ENCODE assay signal across 32 cellular contexts in the genomic region with DNA sequence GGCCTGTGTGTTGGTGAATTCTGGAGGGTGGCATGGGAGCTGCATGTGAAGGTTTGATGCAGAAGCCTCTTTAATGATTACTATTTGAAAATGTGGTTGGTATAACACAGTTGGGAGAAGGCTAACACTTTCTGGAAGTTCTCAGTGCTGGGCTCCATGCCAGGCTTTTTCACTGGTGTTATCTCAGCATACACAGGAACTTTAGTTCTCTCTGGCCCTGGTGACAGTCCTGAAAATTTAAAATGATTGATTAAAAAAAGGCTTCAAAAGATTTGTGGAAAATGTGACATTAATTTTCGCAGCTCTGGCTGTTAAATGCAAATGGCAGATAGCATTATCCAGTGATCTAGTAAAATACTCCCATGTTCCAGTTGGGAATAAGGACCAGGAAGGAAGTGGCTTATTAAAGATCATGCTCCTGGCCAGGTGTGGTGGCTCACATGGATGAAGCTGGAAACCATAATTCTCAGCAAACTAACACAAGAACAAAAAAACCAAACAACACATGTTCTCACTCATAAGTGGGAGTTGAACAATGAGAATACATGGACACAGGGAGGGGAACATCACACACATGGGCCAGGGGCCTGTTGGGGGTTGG. TPM values are rescaled to one million over a fixed set of nuclear protein-coding genes. Genes with fewer than 3 reads are reported as not detected.
DNase-seq lines count a peak whose midpoint lies in the region; ATAC-seq, FAIRE-seq and TF ChIP-seq lines count a peak whose summit lies in the region.
"Had no signal": no experiment of that assay in that cellular context is flagged by ENCODE, and none has a peak within 500 bp of the region (broad histone marks: within the 10 kb centered on the region; RNA-seq: fewer than 3 reads in every experiment).

No MANE protein-coding gene starts in this region.

- peak in 3 of 4 donors; percentile 23 to 59 (median 54) for ATAC-seq in right lobe of liver
- no peak for ATAC-seq in HepG2
- no peak for ATAC-seq in right cardiac atrium
- ATAC-seq: A549; mucosa of descending colon; natural killer cell treated with Interleukin-12 subunit alpha and Interleukin-12 subunit beta and Interleukin-15 and Interleukin-18, amount 100 ng/mL, for 72 hours; stimulated activated naive CD8-positive, alpha-beta T cell treated with anti-CD3 and anti-CD28 coated beads, Interleukin-15, Interleukin-2, amounts not matched to agents 100 U/mL and 50 U/mL, for 24 hours had no signal

- WGBS in right lobe of liver (ENCODE audit: insufficient coverage, low coverage, low lambda C conversion rate, missing lambda C conversion rate), result 29% methylated on average over 1 of the region's 1 CpG
- WGBS in HepG2 (ENCODE audit: low lambda C conversion rate), result 0% methylated on average over 1 of the region's 1 CpG
- WGBS in endodermal cell (ENCODE audit: insufficient coverage in 1 of 2, insufficient read length in 1 of 2), 2 experiments, result 83 to 100% methylated on average over 1 of the region's 1 CpG
- 24% methylated on average over 1 of the region's 1 CpG for WGBS in right cardiac atrium

- peaks cover 2% of the 10 kb centered on the region for H3K36me3 Mint-ChIP-seq in endodermal cell (ENCODE audit: low read depth)
- H3K36me3 Mint-ChIP-seq: CD4-positive, alpha-beta memory T cell; IgD-negative memory B cell; natural killer cell treated with Interleukin-12 subunit alpha and Interleukin-12 subunit beta and Interleukin-15 and Interleukin-18, amount 100 ng/mL, for 72 hours had no signal

- FAIRE-seq in HepG2 (lab: Jason Lieb, UNC), result no peak
- FAIRE-seq: A549, bronchial epithelial cell had no signal

- no peak overlapping the region for H3K4me3 Mint-ChIP-seq in endodermal cell
- H3K4me3 Mint-ChIP-seq: activated CD4-positive, alpha-beta memory T cell treated with anti-CD3 and anti-CD28 coated beads, Interleukin-2, amount 10 ng/mL, durations not matched to agents 7 days and 5 days; activated naive CD4-positive, alpha-beta T cell treated with anti-CD3 and anti-CD28 coated beads for 36 hours; CD4-positive, alpha-beta memory T cell; IgD-negative memory B cell; natural killer cell treated with Interleukin-12 subunit alpha and Interleukin-12 subunit beta and Interleukin-15 and Interleukin-18, amount 100 ng/mL, for 72 hours had no signal

- H3K27ac Mint-ChIP-seq in endodermal cell, result no peak overlapping the region
- H3K27ac Mint-ChIP-seq: activated CD4-positive, alpha-beta memory T cell treated with anti-CD3 and anti-CD28 coated beads, Interleukin-2, amount 10 ng/mL, durations not matched to agents 7 days and 5 days; activated naive CD4-positive, alpha-beta T cell treated with anti-CD3 and anti-CD28 coated beads for 36 hours; CD4-positive, alpha-beta memory T cell; IgD-negative memory B cell; natural killer cell treated with Interleukin-12 subunit alpha and Interleukin-12 subunit beta and Interleukin-15 and Interleukin-18, amount 100 ng/mL, for 72 hours had no signal

- H3K79me2 ChIP-seq in HepG2 (ENCODE audit: insufficient read depth, low read length), result no peaks in the 10 kb centered on the region

- BruUV-seq in HepG2 (replicated peaks; lab: Mats Ljungman, UMichigan), result no TSS peak

- H3K9me3 Mint-ChIP-seq in endodermal cell, result peaks cover 69% of the 10 kb centered on the region
- H3K9me3 Mint-ChIP-seq: natural killer cell treated with Interleukin-12 subunit alpha and Interleukin-12 subunit beta and Interleukin-15 and Interleukin-18, amount 100 ng/mL, for 72 hours had no signal

- H3K27me3 ChIP-seq in right lobe of liver, result no peaks in the 10 kb centered on the region
- no peaks in the 10 kb centered on the region for H3K27me3 ChIP-seq in HepG2 (ENCODE audit: control insufficient read depth in 1 of 2, insufficient read depth in 2 of 2, low read length in 2 of 2)
- no peaks in the 10 kb centered on the region for H3K27me3 ChIP-seq in endodermal cell (ENCODE audit: control insufficient read depth, insufficient read depth, low read length, poor library complexity, severe bottlenecking)
- H3K27me3 ChIP-seq in right cardiac atrium (ENCODE audit: control insufficient read depth, insufficient read depth), result no peaks in the 10 kb centered on the region
- H3K27me3 ChIP-seq: colonic mucosa, vagina had no signal

- no peaks in the 10 kb centered on the region for H3K4me1 ChIP-seq in right lobe of liver
- no peaks in the 10 kb centered on the region for H3K4me1 ChIP-seq in HepG2 (ENCODE audit: insufficient read depth, low read length)
- H3K4me1 ChIP-seq in endodermal cell (ENCODE audit: control insufficient read depth, insufficient read depth, low read length), result no peaks in the 10 kb centered on the region
- peaks cover 4% of the 10 kb centered on the region for H3K4me1 ChIP-seq in right cardiac atrium (ENCODE audit: control insufficient read depth, insufficient read depth, low read length)
- H3K4me1 ChIP-seq: A549, colonic mucosa, vagina had no signal

- no peak overlapping the region for H2AFZ ChIP-seq in HepG2 (ENCODE audit: low read length)

- H3K4me1 Mint-ChIP-seq in endodermal cell, result peaks cover 2% of the 10 kb centered on the region
- H3K4me1 Mint-ChIP-seq: activated CD4-positive, alpha-beta memory T cell treated with anti-CD3 and anti-CD28 coated beads, Interleukin-2, amount 10 ng/mL, durations not matched to agents 7 days and 5 days; CD4-positive, alpha-beta memory T cell; IgD-negative memory B cell had no signal

- H3K27ac ChIP-seq in right lobe of liver, result no peak overlapping the region
- no peak overlapping the region for H3K27ac ChIP-seq in HepG2 (ENCODE audit: extremely low read length, insufficient read depth, low read length)
- no peak overlapping the region for H3K27ac ChIP-seq in endodermal cell (ENCODE audit: low read depth, low read length)
- no peak overlapping the region for H3K27ac ChIP-seq in right cardiac atrium (ENCODE audit: low read length)
- H3K27ac ChIP-seq: A549, colonic mucosa, vagina had no signal

- no peak overlapping the region for H3K9ac ChIP-seq in HepG2 (ENCODE audit: insufficient read depth, low read depth, low read length)
- H3K9ac ChIP-seq in endodermal cell (ENCODE audit: extremely low read depth, low read length, poor library complexity, severe bottlenecking), result no peak overlapping the region
- H3K9ac ChIP-seq: SK-N-SH had no signal

- no peaks in the 10 kb centered on the region for H4K20me1 ChIP-seq in HepG2 (ENCODE audit: insufficient read depth, low read length)

- no peak for TF ChIP-seq POLR2A in right lobe of liver (IDR thresholded peaks at IDR 0.05)
- no peak for TF ChIP-seq POLR2A in HepG2 (IDR thresholded peaks at IDR 0.05; ENCODE audit: insufficient read depth in 1 of 2, low read depth in 2 of 2, low read length in 2 of 2)

- H3K4me2 ChIP-seq in HepG2 (ENCODE audit: low read depth, low read length), result no peak overlapping the region
- H3K4me2 ChIP-seq: A549, SK-N-SH had no signal

- no peak for TF ChIP-seq EP300 in HepG2 (IDR thresholded peaks at IDR 0.05; ENCODE audit: low read depth in 2 of 2, low read length in 2 of 2)
- no peak for TF ChIP-seq EP300 in HepG2 (CRISPR knock-in tag; IDR thresholded peaks at IDR 0.05; ENCODE audit: borderline replicate concordance)

- CTCF ChIA-PET in HepG2 (lab: Yijun Ruan, JAX; ENCODE audit: low intra/inter-chr PET ratio, low total read pairs), result no interaction called here

- TF ChIP-seq CTCF in right lobe of liver (IDR thresholded peaks at IDR 0.05) (no peak), HepG2 (CRISPR knock-in tag; IDR thresholded peaks at IDR 0.05) (no peak), endodermal cell (conservative IDR thresholded peaks at IDR 0.05) (no peak)

- intact Hi-C loops in right lobe of liver (cut with DNase I) (no loop called here), HepG2 (cut with micrococcal nuclease; ENCODE audit: unreplicated experiment) (no loop called here), right cardiac atrium (cut with DNase I) (no loop called here)

- no peak overlapping the region for H3K4me3 ChIP-seq in right lobe of liver
- no peak overlapping the region for H3K4me3 ChIP-seq in HepG2 (replicated peaks in 1 of 3; ENCODE audit: insufficient read depth in 1 of 3, low read depth in 2 of 3, low read length in 3 of 3)
- H3K4me3 ChIP-seq in endodermal cell (ENCODE audit: low read length), result peak overlapping the region; percentile 23
- H3K4me3 ChIP-seq in right cardiac atrium (ENCODE audit: low read length), result no peak overlapping the region
- H3K4me3 ChIP-seq: A549, colonic mucosa, mucosa of descending colon, vagina had no signal

- no peaks in the 10 kb centered on the region for H3K27me3 Mint-ChIP-seq in endodermal cell (ENCODE audit: insufficient read depth)
- H3K27me3 Mint-ChIP-seq: activated CD4-positive, alpha-beta memory T cell treated with anti-CD3 and anti-CD28 coated beads, Interleukin-2, amount 10 ng/mL, durations not matched to agents 7 days and 5 days; CD4-positive, alpha-beta memory T cell had no signal

- H3K36me3 ChIP-seq in right lobe of liver (no peaks in the 10 kb centered on the region), HepG2 (replicated peaks in 1 of 2; ENCODE audit: control insufficient read depth in 1 of 2, insufficient read depth in 2 of 2, low read length in 2 of 2) (no peaks in the 10 kb centered on the region), endodermal cell (ENCODE audit: control insufficient read depth, insufficient read depth, low read length) (no peaks in the 10 kb centered on the region)
- H3K36me3 ChIP-seq: colonic mucosa, vagina had no signal

- in situ Hi-C loops in HepG2 (cut with HindIII; ENCODE audit: extremely low pct_ligation_motif_present, low pct_unique_long_range_greater_than_20kb), result no loop called here

- POLR2A ChIA-PET in HepG2 (lab: Yijun Ruan, JAX), result no interaction called here

- DNase-seq in right lobe of liver, result peak in 2 of 3 donors; percentile 37 to 52
- no peak for DNase-seq in HepG2 (ENCODE audit: low spot score)
- no peak for DNase-seq in endodermal cell
- peak; percentile 60 to 75 (median 68) for DNase-seq in right cardiac atrium
- DNase-seq in stimulated activated CD4-positive, alpha-beta T cell treated with anti-CD3 and anti-CD28 coated beads, Interleukin-4, amount 100 ng/mL, for 4 hours, result no peak
- DNase-seq in NCI-H345 (lab: John Stamatoyannopoulos, UW), result no peak
- DNase-seq in activated CD4-positive, alpha-beta T cell treated with anti-CD3 and anti-CD28 coated beads for 48 hours, result no peak
- no peak for DNase-seq in stimulated activated CD4-positive, alpha-beta T cell treated with anti-CD3 and anti-CD28 coated beads, Interleukin-2, amount 100 ng/mL, for 24 hours
- DNase-seq: activated CD4-positive, alpha-beta memory T cell treated with anti-CD3 and anti-CD28 coated beads, Interleukin-2, amount 10 ng/mL, durations not matched to agents 7 days and 5 days; activated CD4-positive, CD25-positive, alpha-beta regulatory T cell treated with anti-CD3 and anti-CD28 coated beads, Interleukin-2, amount 50 U/mL, for 72 hours; activated CD8-positive, alpha-beta memory T cell treated with anti-CD3 and anti-CD28 coated beads, Interleukin-2, amount 50 U/mL, for 4 hours; activated naive CD4-positive, alpha-beta T cell treated with anti-CD3 and anti-CD28 coated beads for 36 hours; AML-193; CD4-positive, alpha-beta memory T cell; colonic mucosa; effector CD8-positive, alpha-beta T cell; GOT3; NCI-H1694 treated with DMSO at 0.1 percent for 48 hours; NCI-H510A; occipital lobe; RPMI8226; SK-N-SH; stimulated activated naive CD8-positive, alpha-beta T cell treated with anti-CD3 and anti-CD28 coated beads, Interleukin-15, Interleukin-2, amounts not matched to agents 100 U/mL and 50 U/mL, for 24 hours had no signal

- H3K9me3 ChIP-seq in right lobe of liver (no peaks in the 10 kb centered on the region), HepG2 (ENCODE audit: low read length) (no peaks in the 10 kb centered on the region), endodermal cell (ENCODE audit: control insufficient read depth, low read length) (peaks cover 31% of the 10 kb centered on the region), right cardiac atrium (ENCODE audit: control insufficient read depth, low read length) (no peaks in the 10 kb centered on the region)
- H3K9me3 ChIP-seq: colonic mucosa, mucosa of descending colon, SK-N-SH, vagina had no signal

- no peak for TF ChIP-seq RAD21 in HepG2 (CRISPR knock-in tag; IDR thresholded peaks at IDR 0.05)

RNA-seq across cellular contexts. Expression of a gene that starts 36.6 kb away (rescaled TPM):
- total RNA-seq in right lobe of liver, result 1 to 10 TPM in 3 of 6 experiments, under 1 TPM in 3; 0.15 to 1.6 (median 0.93) TPM
- not detected in 2 replicates for total RNA-seq in HepG2 (2016; rRNA removed; fragmentation: Illumina TruSeq; extraction: Trizol)
- not detected in 2 replicates for total RNA-seq in HepG2 (2016; cell fraction: cytosol; rRNA removed; fragmentation: Illumina TruSeq; extraction: Trizol; ENCODE audit: low read depth)
- not detected in 2 replicates for total RNA-seq in HepG2 (2016; cell fraction: insoluble cytoplasmic fraction; rRNA removed; fragmentation: Illumina TruSeq; extraction: Trizol)
- not detected in 2 replicates for total RNA-seq in HepG2 (2016; cell fraction: membrane; rRNA removed; fragmentation: Illumina TruSeq; extraction: Trizol)
- total RNA-seq in HepG2 (2016; cell fraction: nucleus; rRNA removed; fragmentation: Illumina TruSeq; extraction: Trizol), result not detected in 2 replicates
- polyA plus RNA-seq in HepG2 (2011; rRNA removed), result not detected in 2 replicates
- polyA plus RNA-seq in HepG2 (2011; cell fraction: cytosol; rRNA removed), result not detected in 2 replicates
- not detected in 2 replicates for polyA plus RNA-seq in HepG2 (2011; cell fraction: nucleus; rRNA removed)
- not detected in 2 replicates for polyA plus RNA-seq in HepG2 (2012)
- not detected in 2 replicates for polyA plus RNA-seq in HepG2 (2016; cell fraction: cytosol; fragmentation: Illumina TruSeq; extraction: Trizol; ENCODE audit: low read depth)
- not detected in 2 replicates for polyA plus RNA-seq in HepG2 (2016; cell fraction: insoluble cytoplasmic fraction; fragmentation: Illumina TruSeq; extraction: Trizol; ENCODE audit: low read depth)
- not detected in 2 replicates for polyA plus RNA-seq in HepG2 (2016; cell fraction: membrane; fragmentation: Illumina TruSeq; extraction: Trizol; ENCODE audit: low read depth)
- not detected in 2 replicates for polyA plus RNA-seq in HepG2 (2016; cell fraction: nucleus; fragmentation: Illumina TruSeq; extraction: Trizol; ENCODE audit: insufficient read depth, low read depth)
- polyA minus RNA-seq in HepG2 (2011; rRNA and poly(A)+ RNA removed; ENCODE audit: low replicate concordance), result not detected in 2 replicates
- polyA minus RNA-seq in HepG2 (2011; cell fraction: cytosol; rRNA and poly(A)+ RNA removed), result not detected in 2 replicates
- polyA minus RNA-seq in HepG2 (2011; cell fraction: nucleus; rRNA and poly(A)+ RNA removed), result not detected in 2 replicates
- total RNA-seq in endodermal cell, result not detected
- polyA plus RNA-seq in endodermal cell (2013, experiment 1 of 2), result not detected
- polyA plus RNA-seq in endodermal cell (2013, experiment 2 of 2), result not detected
- total RNA-seq in right cardiac atrium, result 1 to 10 TPM; 4.1 to 9.4 (median 7.7) TPM
- polyA plus RNA-seq in right cardiac atrium, result 10.9 TPM
- total RNA-seq: activated CD4-positive, alpha-beta memory T cell treated with anti-CD3 and anti-CD28 coated beads, Interleukin-2, amount 10 ng/mL, durations not matched to agents 7 days and 5 days; activated naive CD4-positive, alpha-beta T cell treated with anti-CD3 and anti-CD28 coated beads for 36 hours; bronchial epithelial cell; CD4-positive, alpha-beta memory T cell; epithelial cell of proximal tubule; kidney epithelial cell; natural killer cell treated with Interleukin-12 subunit alpha and Interleukin-12 subunit beta and Interleukin-15 and Interleukin-18, amount 100 ng/mL, for 72 hours; T-helper 1 cell treated with Interleukin-12 subunit alpha and Interleukin-12 subunit beta and Interleukin-4 antibody, amounts not matched to agents 30 ng/mL and 1 ng/mL, for 36 hours had no signal
- polyA plus RNA-seq: A549; CD4-positive, alpha-beta memory T cell; IgD-negative memory B cell had no signal

Comparison
In these comparisons a context has a peak if more than half of its experiments do, and no peak if none do; other contexts are left out.
1. ATAC-seq: peak in right lobe of liver (3 of 4); none in HepG2 (single experiment) and right cardiac atrium (0 of 2).
2. DNase-seq: peak in right lobe of liver (2 of 3) and right cardiac atrium (3 of 3); none in HepG2 (single experiment), endodermal cell (single experiment), stimulated activated CD4-positive, alpha-beta T cell treated with anti-CD3 and anti-CD28 coated beads, Interleukin-4, amount 100 ng/mL, for 4 hours (0 of 2), NCI-H345 (single experiment), activated CD4-positive, alpha-beta T cell treated with anti-CD3 and anti-CD28 coated beads for 48 hours (single experiment) and stimulated activated CD4-positive, alpha-beta T cell treated with anti-CD3 and anti-CD28 coated beads, Interleukin-2, amount 100 ng/mL, for 24 hours (0 of 2).